In the genomic region with DNA sequence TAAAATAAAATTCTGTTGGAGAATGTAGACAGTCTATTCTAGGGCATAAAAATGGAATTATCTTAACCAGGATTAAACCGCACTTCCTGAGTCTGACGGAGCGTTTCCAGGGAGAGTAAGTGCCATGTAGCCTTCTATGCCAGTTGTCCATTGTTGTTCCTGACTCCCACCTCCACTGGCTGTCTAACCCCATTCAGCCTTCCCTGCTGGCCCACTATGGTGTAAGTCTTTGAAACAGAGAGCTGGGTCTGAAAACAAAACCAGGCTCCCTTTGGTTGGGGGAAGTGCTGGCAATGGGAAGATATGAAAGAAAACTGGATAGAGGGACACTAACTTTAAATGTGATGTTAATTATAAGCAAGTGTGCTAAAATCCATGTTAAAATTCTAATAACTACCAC, we compare ENCODE assay signal across 30 cellular contexts.
"Had no signal": no experiment of that assay in that cellular context is flagged by ENCODE, and none has a peak within 500 bp of the region (broad histone marks: within the 10 kb centered on the region; RNA-seq: fewer than 3 reads in every experiment).

No MANE protein-coding gene starts in this region.

- H3K27ac Mint-ChIP-seq: activated CD4-positive, alpha-beta T cell treated with anti-CD3 and anti-CD28 coated beads, Interleukin-2, amount 10 ng/mL, durations not matched to agents 24 days and 14 days; activated naive CD4-positive, alpha-beta T cell treated with anti-CD3 and anti-CD28 coated beads, Interleukin-2, amount 10 ng/mL, durations not matched to agents 7 days and 5 days; activated naive CD8-positive, alpha-beta T cell; activated T-helper 1 cell treated with anti-CD3 and anti-CD28 coated beads, Interleukin-12 subunit alpha, Interleukin-12 subunit beta, Interleukin-2, Interleukin-4 antibody, amounts not matched to agents 30 ng/mL and 10 ng/mL and 1 ng/mL, durations not matched to agents 14 hours and 24 hours and 36 hours; T-helper 1 cell treated with Interleukin-12 subunit alpha and Interleukin-12 subunit beta and Interleukin-4 antibody, amounts not matched to agents 30 μg/mL and 1 μg/mL, for 36 hours; T-helper 2 cell treated with Interferon-gamma antibody and Interleukin-4, amounts not matched to agents 5 μg/mL and 100 μg/mL, for 36 hours had no signal

- H3K4me3 ChIP-seq: cardiac muscle cell, MG63, Peyer's patch, SJSA1 had no signal

- H3K9ac ChIP-seq: SK-N-SH had no signal

- H3K27ac ChIP-seq: cardiac muscle cell, Peyer's patch, SJSA1 had no signal

- H3K4me3 Mint-ChIP-seq: activated CD4-positive, alpha-beta T cell treated with anti-CD3 and anti-CD28 coated beads, Interleukin-2, amount 10 ng/mL, durations not matched to agents 24 days and 14 days; activated naive CD4-positive, alpha-beta T cell treated with anti-CD3 and anti-CD28 coated beads, Interleukin-2, amount 10 ng/mL, durations not matched to agents 7 days and 5 days; activated naive CD8-positive, alpha-beta T cell; activated T-cell treated with anti-CD3 and anti-CD28 coated beads, Interleukin-2, amount 50 U/mL, for 4 hours; activated T-helper 1 cell treated with anti-CD3 and anti-CD28 coated beads, Interleukin-12 subunit alpha, Interleukin-12 subunit beta, Interleukin-2, Interleukin-4 antibody, amounts not matched to agents 30 ng/mL and 10 ng/mL and 1 ng/mL, durations not matched to agents 14 hours and 24 hours and 36 hours; central memory CD8-positive, alpha-beta T cell; T-helper 1 cell treated with Interleukin-12 subunit alpha and Interleukin-12 subunit beta and Interleukin-4 antibody, amounts not matched to agents 30 μg/mL and 1 μg/mL, for 36 hours; T-helper 2 cell treated with Interferon-gamma antibody and Interleukin-4, amounts not matched to agents 5 μg/mL and 100 μg/mL, for 36 hours had no signal

- H3K36me3 Mint-ChIP-seq: activated naive CD4-positive, alpha-beta T cell treated with anti-CD3 and anti-CD28 coated beads, Interleukin-2, amount 10 ng/mL, durations not matched to agents 7 days and 5 days had no signal

- H3K4me1 Mint-ChIP-seq: activated CD4-positive, alpha-beta T cell treated with anti-CD3 and anti-CD28 coated beads, Interleukin-2, amount 10 ng/mL, durations not matched to agents 24 days and 14 days; activated naive CD4-positive, alpha-beta T cell treated with anti-CD3 and anti-CD28 coated beads, Interleukin-2, amount 10 ng/mL, durations not matched to agents 7 days and 5 days; central memory CD8-positive, alpha-beta T cell had no signal

- H3K9me3 ChIP-seq: MG63, Peyer's patch, SJSA1, SK-N-SH had no signal

- H3K4me2 ChIP-seq: SK-N-SH had no signal

- DNase-seq: activated CD4-positive, alpha-beta T cell treated with anti-CD3 and anti-CD28 coated beads, Interleukin-2, amount 10 ng/mL, durations not matched to agents 24 days and 14 days; activated CD4-positive, alpha-beta T cell treated with anti-CD3 and anti-CD28 coated beads, Interleukin-2, amount 50 U/mL, for 48 hours; activated CD8-positive, alpha-beta memory T cell treated with anti-CD3 and anti-CD28 coated beads, Interleukin-2, amount 50 U/mL, for 4 hours; activated gamma-delta T cell treated with Interleukin-2 at 50 U/mL for 16 hours; activated naive CD4-positive, alpha-beta T cell treated with anti-CD3 and anti-CD28 coated beads, Interleukin-2, amount 10 ng/mL, durations not matched to agents 7 days and 5 days; activated T-cell treated with anti-CD3 and anti-CD28 coated beads for 4 hours; activated T-cell treated with anti-CD3 and anti-CD28 coated beads, Interleukin-2, amount 50 U/mL, for 4 hours; amniotic stem cell; aorta; Kasumi-1; MG63; NCI-H1048; NCI-H1105 treated with DMSO at 0.1 percent for 48 hours; NCI-H1436; NCI-H1694; NCI-H1930; NCI-H2081 treated with DMSO at 0.1 percent for 48 hours; NCI-H226; NCI-H524 treated with DMSO at 0.1 percent for 48 hours; Peyer's patch; RPMI8226; SHP77 treated with DMSO at 0.1 percent for 48 hours; SK-N-SH had no signal

- H3K27me3 ChIP-seq: cardiac muscle cell, MG63, Peyer's patch, SJSA1 had no signal

- H3K36me3 ChIP-seq: cardiac muscle cell, MG63, Peyer's patch had no signal

- H3K9me3 Mint-ChIP-seq: activated CD4-positive, alpha-beta T cell treated with anti-CD3 and anti-CD28 coated beads, Interleukin-2, amount 10 ng/mL, durations not matched to agents 24 days and 14 days; activated naive CD4-positive, alpha-beta T cell treated with anti-CD3 and anti-CD28 coated beads, Interleukin-2, amount 10 ng/mL, durations not matched to agents 7 days and 5 days; activated T-cell treated with anti-CD3 and anti-CD28 coated beads, Interleukin-2, amount 50 U/mL, for 4 hours; activated T-helper 1 cell treated with anti-CD3 and anti-CD28 coated beads, Interleukin-12 subunit alpha, Interleukin-12 subunit beta, Interleukin-2, Interleukin-4 antibody, amounts not matched to agents 30 ng/mL and 10 ng/mL and 1 ng/mL, durations not matched to agents 14 hours and 24 hours and 36 hours; central memory CD8-positive, alpha-beta T cell; T-helper 1 cell treated with Interleukin-12 subunit alpha and Interleukin-12 subunit beta and Interleukin-4 antibody, amounts not matched to agents 30 μg/mL and 1 μg/mL, for 36 hours; T-helper 2 cell treated with Interferon-gamma antibody and Interleukin-4, amounts not matched to agents 5 μg/mL and 100 μg/mL, for 36 hours had no signal

- H3K27me3 Mint-ChIP-seq: activated CD4-positive, alpha-beta T cell treated with anti-CD3 and anti-CD28 coated beads, Interleukin-2, amount 10 ng/mL, durations not matched to agents 24 days and 14 days; activated naive CD4-positive, alpha-beta T cell treated with anti-CD3 and anti-CD28 coated beads, Interleukin-2, amount 10 ng/mL, durations not matched to agents 7 days and 5 days; activated naive CD8-positive, alpha-beta T cell; central memory CD8-positive, alpha-beta T cell had no signal

- ATAC-seq: activated T-cell treated with anti-CD3 and anti-CD28 coated beads, Interleukin-2, amount 50 U/mL, for 4 hours had no signal
